Comparison of ENCODE assay signal across 1 cellular context in genomic region chr1:25549273-25550154, GRCh38.
A peak's percentile ranks its signal among the peaks of the same experiment; 100 is the strongest.
TF ChIP-seq lines count a peak whose summit lies in the region.

No MANE protein-coding gene starts in this region.

TF ChIP-seq in K562, 482 proteins besides CTCF, POLR2A, EP300 and RAD21 (continued from another document and continues in another):
- TF ChIP-seq MGA (IDR thresholded peaks at IDR 0.05) (peak; percentile 89), PRPF4 (IDR thresholded peaks at IDR 0.05; ENCODE audit: insufficient read depth, low read depth, low read length, poor library complexity, severe bottlenecking) (no peak), PTTG1 (tag; IDR thresholded peaks at IDR 0.05; ENCODE audit: low read depth) (no peak), ZBTB34 (CRISPR knock-in tag; IDR thresholded peaks at IDR 0.05) (no peak), SOX6 (IDR thresholded peaks at IDR 0.05) (peak; percentile 64), NR4A1 (CRISPR knock-in tag; IDR thresholded peaks at IDR 0.05) (no peak), NR4A1 (tag; IDR thresholded peaks at IDR 0.05) (0 out of 2 replicates have a peak, but pooled peaks have one; percentile 29), HNRNPLL (IDR thresholded peaks at IDR 0.05; ENCODE audit: low read depth, low read length, poor library complexity, severe bottlenecking) (peak; percentile 40), BMI1 (IDR thresholded peaks at IDR 0.05; ENCODE audit: low read length) (no peak), MEF2D (tag; conservative IDR thresholded peaks at IDR 0.05; ENCODE audit: low read depth) (peak; percentile 98), CAMTA2 (CRISPR knock-in tag; conservative IDR thresholded peaks at IDR 0.05) (no peak), ZNF444 (CRISPR knock-in tag; IDR thresholded peaks at IDR 0.05) (no peak), TSC22D4 (tag; IDR thresholded peaks at IDR 0.05) (no peak), KDM2B (CRISPR knock-in tag; IDR thresholded peaks at IDR 0.05) (no peak), MAFF (IDR thresholded peaks at IDR 0.05; ENCODE audit: low read length) (peak; percentile 64; the same call in 1 of the 2 replicates), ZNF57 (CRISPR knock-in tag; IDR thresholded peaks at IDR 0.05) (no peak), ETV6 (IDR thresholded peaks at IDR 0.05; ENCODE audit: borderline replicate concordance in 1 of 2, low read depth in 2 of 2, low read length in 1 of 2) (no peak), ETV6 (CRISPR knock-in tag; IDR thresholded peaks at IDR 0.05; ENCODE audit: borderline replicate concordance) (no peak), WHSC1 (IDR thresholded peaks at IDR 0.05; ENCODE audit: low read length) (no peak), SNIP1 (IDR thresholded peaks at IDR 0.05; ENCODE audit: low read depth) (no peak), ZNF316 (IDR thresholded peaks at IDR 0.05) (peak; percentile 80), SETDB1 (IDR thresholded peaks at IDR 0.05; ENCODE audit: low read length) (no peak), ZHX1 (conservative IDR thresholded peaks at IDR 0.05; ENCODE audit: low read length) (no peak), SAFB2 (IDR thresholded peaks at IDR 0.05; ENCODE audit: borderline replicate concordance, low read depth, low read length, severe bottlenecking) (no peak), ZNF668 (CRISPR knock-in tag; IDR thresholded peaks at IDR 0.05) (no peak), KAT7 (CRISPR knock-in tag; IDR thresholded peaks at IDR 0.05; ENCODE audit: borderline replicate concordance) (no peak), HNRNPK (IDR thresholded peaks at IDR 0.05; ENCODE audit: low read depth, low read length, poor library complexity, severe bottlenecking) (no peak), POLR2G (IDR thresholded peaks at IDR 0.05; ENCODE audit: low read depth, low read length) (peak; percentile 74), CHD1 (IDR thresholded peaks at IDR 0.05; ENCODE audit: low read length) (no peak), SPI1 (IDR thresholded peaks at IDR 0.05; ENCODE audit: borderline replicate concordance, low read depth, low read length) (no peak), ZNF707 (CRISPR knock-in tag; conservative IDR thresholded peaks at IDR 0.05) (no peak)
- TF ChIP-seq, protein P1, sequence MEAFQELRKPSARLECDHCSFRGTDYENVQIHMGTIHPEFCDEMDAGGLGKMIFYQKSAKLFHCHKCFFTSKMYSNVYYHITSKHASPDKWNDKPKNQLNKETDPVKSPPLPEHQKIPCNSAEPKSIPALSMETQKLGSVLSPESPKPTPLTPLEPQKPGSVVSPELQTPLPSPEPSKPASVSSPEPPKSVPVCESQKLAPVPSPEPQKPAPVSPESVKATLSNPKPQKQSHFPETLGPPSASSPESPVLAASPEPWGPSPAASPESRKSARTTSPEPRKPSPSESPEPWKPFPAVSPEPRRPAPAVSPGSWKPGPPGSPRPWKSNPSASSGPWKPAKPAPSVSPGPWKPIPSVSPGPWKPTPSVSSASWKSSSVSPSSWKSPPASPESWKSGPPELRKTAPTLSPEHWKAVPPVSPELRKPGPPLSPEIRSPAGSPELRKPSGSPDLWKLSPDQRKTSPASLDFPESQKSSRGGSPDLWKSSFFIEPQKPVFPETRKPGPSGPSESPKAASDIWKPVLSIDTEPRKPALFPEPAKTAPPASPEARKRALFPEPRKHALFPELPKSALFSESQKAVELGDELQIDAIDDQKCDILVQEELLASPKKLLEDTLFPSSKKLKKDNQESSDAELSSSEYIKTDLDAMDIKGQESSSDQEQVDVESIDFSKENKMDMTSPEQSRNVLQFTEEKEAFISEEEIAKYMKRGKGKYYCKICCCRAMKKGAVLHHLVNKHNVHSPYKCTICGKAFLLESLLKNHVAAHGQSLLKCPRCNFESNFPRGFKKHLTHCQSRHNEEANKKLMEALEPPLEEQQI (IDR thresholded peaks at IDR 0.05): no peak
- TF ChIP-seq, protein P2, sequence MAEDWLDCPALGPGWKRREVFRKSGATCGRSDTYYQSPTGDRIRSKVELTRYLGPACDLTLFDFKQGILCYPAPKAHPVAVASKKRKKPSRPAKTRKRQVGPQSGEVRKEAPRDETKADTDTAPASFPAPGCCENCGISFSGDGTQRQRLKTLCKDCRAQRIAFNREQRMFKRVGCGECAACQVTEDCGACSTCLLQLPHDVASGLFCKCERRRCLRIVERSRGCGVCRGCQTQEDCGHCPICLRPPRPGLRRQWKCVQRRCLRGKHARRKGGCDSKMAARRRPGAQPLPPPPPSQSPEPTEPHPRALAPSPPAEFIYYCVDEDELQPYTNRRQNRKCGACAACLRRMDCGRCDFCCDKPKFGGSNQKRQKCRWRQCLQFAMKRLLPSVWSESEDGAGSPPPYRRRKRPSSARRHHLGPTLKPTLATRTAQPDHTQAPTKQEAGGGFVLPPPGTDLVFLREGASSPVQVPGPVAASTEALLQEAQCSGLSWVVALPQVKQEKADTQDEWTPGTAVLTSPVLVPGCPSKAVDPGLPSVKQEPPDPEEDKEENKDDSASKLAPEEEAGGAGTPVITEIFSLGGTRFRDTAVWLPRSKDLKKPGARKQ (CRISPR knock-in tag; IDR thresholded peaks at IDR 0.05): no peak
- TF ChIP-seq, protein P3, sequence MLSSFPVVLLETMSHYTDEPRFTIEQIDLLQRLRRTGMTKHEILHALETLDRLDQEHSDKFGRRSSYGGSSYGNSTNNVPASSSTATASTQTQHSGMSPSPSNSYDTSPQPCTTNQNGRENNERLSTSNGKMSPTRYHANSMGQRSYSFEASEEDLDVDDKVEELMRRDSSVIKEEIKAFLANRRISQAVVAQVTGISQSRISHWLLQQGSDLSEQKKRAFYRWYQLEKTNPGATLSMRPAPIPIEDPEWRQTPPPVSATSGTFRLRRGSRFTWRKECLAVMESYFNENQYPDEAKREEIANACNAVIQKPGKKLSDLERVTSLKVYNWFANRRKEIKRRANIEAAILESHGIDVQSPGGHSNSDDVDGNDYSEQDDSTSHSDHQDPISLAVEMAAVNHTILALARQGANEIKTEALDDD (IDR thresholded peaks at IDR 0.05): peak; percentile 70; the same call in 1 of the 2 replicates
- TF ChIP-seq, protein P4, sequence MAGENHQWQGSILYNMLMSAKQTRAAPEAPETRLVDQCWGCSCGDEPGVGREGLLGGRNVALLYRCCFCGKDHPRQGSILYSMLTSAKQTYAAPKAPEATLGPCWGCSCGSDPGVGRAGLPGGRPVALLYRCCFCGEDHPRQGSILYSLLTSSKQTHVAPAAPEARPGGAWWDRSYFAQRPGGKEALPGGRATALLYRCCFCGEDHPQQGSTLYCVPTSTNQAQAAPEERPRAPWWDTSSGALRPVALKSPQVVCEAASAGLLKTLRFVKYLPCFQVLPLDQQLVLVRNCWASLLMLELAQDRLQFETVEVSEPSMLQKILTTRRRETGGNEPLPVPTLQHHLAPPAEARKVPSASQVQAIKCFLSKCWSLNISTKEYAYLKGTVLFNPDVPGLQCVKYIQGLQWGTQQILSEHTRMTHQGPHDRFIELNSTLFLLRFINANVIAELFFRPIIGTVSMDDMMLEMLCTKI (IDR thresholded peaks at IDR 0.05; ENCODE audit: partially characterized antibody): no peak
- TF ChIP-seq, protein P5, sequence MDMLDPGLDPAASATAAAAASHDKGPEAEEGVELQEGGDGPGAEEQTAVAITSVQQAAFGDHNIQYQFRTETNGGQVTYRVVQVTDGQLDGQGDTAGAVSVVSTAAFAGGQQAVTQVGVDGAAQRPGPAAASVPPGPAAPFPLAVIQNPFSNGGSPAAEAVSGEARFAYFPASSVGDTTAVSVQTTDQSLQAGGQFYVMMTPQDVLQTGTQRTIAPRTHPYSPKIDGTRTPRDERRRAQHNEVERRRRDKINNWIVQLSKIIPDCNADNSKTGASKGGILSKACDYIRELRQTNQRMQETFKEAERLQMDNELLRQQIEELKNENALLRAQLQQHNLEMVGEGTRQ (CRISPR knock-in tag; IDR thresholded peaks at IDR 0.05): 0 out of 2 replicates have a peak, but pooled peaks have one; percentile 19
